ENCODE assay signal across 17 cellular contexts in genomic region chr15:80580536-80581260, GRCh38.
"Had no signal": no experiment of that assay in that cellular context is flagged by ENCODE, and none has a peak within 500 bp of the region (broad histone marks: within the 10 kb centered on the region; RNA-seq: fewer than 3 reads in every experiment).

No MANE protein-coding gene starts in this region.

- H3K9me3 ChIP-seq: gastroesophageal sphincter, left lung had no signal

- H3K36me3 Mint-ChIP-seq: activated naive CD4-positive, alpha-beta T cell treated with anti-CD3 and anti-CD28 coated beads, Interleukin-2, amount 50 U/mL, for 72 hours; natural killer cell treated with Interleukin-12 subunit alpha and Interleukin-12 subunit beta and Interleukin-15 and Interleukin-18, amount 100 ng/mL, for 72 hours had no signal

- H3K27me3 Mint-ChIP-seq: activated CD4-positive, alpha-beta memory T cell treated with anti-CD3 and anti-CD28 coated beads, Interleukin-2, amount 10 ng/mL, durations not matched to agents 7 days and 5 days; type B pancreatic cell had no signal

- H3K27ac ChIP-seq: gastroesophageal sphincter, left lung had no signal

- H3K27me3 ChIP-seq: gastroesophageal sphincter, left lung had no signal

- H3K27ac Mint-ChIP-seq: activated CD4-positive, alpha-beta memory T cell treated with anti-CD3 and anti-CD28 coated beads, Interleukin-2, amount 10 ng/mL, durations not matched to agents 7 days and 5 days; activated CD4-positive, alpha-beta T cell treated with anti-CD3 and anti-CD28 coated beads for 36 hours; activated T-cell treated with anti-CD3 and anti-CD28 coated beads, Interleukin-2, amount 50 U/mL, for 24 hours; natural killer cell treated with Interleukin-12 subunit alpha and Interleukin-12 subunit beta and Interleukin-15 and Interleukin-18, amount 100 ng/mL, for 72 hours; T-helper 17 cell had no signal

- H3K4me3 ChIP-seq: gastroesophageal sphincter, left lung had no signal

- H3K9me3 Mint-ChIP-seq: activated CD4-positive, alpha-beta memory T cell treated with anti-CD3 and anti-CD28 coated beads, Interleukin-2, amount 10 ng/mL, durations not matched to agents 7 days and 5 days; activated naive CD4-positive, alpha-beta T cell treated with anti-CD3 and anti-CD28 coated beads, Interleukin-2, amount 50 U/mL, for 72 hours; activated T-cell treated with anti-CD3 and anti-CD28 coated beads, Interleukin-2, amount 50 U/mL, for 24 hours; natural killer cell treated with Interleukin-12 subunit alpha and Interleukin-12 subunit beta and Interleukin-15 and Interleukin-18, amount 100 ng/mL, for 72 hours; type B pancreatic cell had no signal

- H3K4me1 ChIP-seq: gastroesophageal sphincter, left lung had no signal

- ATAC-seq: gastroesophageal sphincter; left lung; natural killer cell treated with Interleukin-12 subunit alpha and Interleukin-12 subunit beta and Interleukin-15 and Interleukin-18, amount 100 ng/mL, for 72 hours; T-helper 17 cell had no signal

- H3K4me1 Mint-ChIP-seq: activated CD4-positive, alpha-beta memory T cell treated with anti-CD3 and anti-CD28 coated beads, Interleukin-2, amount 10 ng/mL, durations not matched to agents 7 days and 5 days; activated CD4-positive, alpha-beta T cell treated with anti-CD3 and anti-CD28 coated beads for 36 hours had no signal

- FAIRE-seq: islet of Langerhans had no signal

- H3K4me3 Mint-ChIP-seq: activated CD4-positive, alpha-beta memory T cell treated with anti-CD3 and anti-CD28 coated beads, Interleukin-2, amount 10 ng/mL, durations not matched to agents 7 days and 5 days; activated CD4-positive, alpha-beta T cell treated with anti-CD3 and anti-CD28 coated beads for 36 hours; activated T-cell treated with anti-CD3 and anti-CD28 coated beads, Interleukin-2, amount 50 U/mL, for 24 hours; natural killer cell treated with Interleukin-12 subunit alpha and Interleukin-12 subunit beta and Interleukin-15 and Interleukin-18, amount 100 ng/mL, for 72 hours; T-helper 17 cell had no signal

- DNase-seq: activated CD4-positive, alpha-beta memory T cell treated with anti-CD3 and anti-CD28 coated beads, Interleukin-2, amount 10 ng/mL, durations not matched to agents 7 days and 5 days; activated CD4-positive, alpha-beta T cell treated with anti-CD3 and anti-CD28 coated beads for 36 hours; activated T-cell treated with anti-CD3 and anti-CD28 coated beads, Interleukin-2, amount 50 U/mL, for 24 hours; cortex of kidney; effector memory CD4-positive, alpha-beta T cell; left lung; posterior cingulate gyrus; retina; stimulated activated CD4-positive, alpha-beta T cell treated with anti-CD3 and anti-CD28 coated beads, Interleukin-15, amount 100 ng/mL, for 24 hours; stimulated activated CD4-positive, alpha-beta T cell treated with anti-CD3 and anti-CD28 coated beads, Interleukin-4, amount 100 ng/mL, for 1 hour; stimulated activated naive CD4-positive, alpha-beta T cell treated with Interleukin-2 at 50 U/mL for 16 hours; T-helper 17 cell had no signal
